Comparison of ENCODE assay signal across 9 cellular contexts in the genomic region with DNA sequence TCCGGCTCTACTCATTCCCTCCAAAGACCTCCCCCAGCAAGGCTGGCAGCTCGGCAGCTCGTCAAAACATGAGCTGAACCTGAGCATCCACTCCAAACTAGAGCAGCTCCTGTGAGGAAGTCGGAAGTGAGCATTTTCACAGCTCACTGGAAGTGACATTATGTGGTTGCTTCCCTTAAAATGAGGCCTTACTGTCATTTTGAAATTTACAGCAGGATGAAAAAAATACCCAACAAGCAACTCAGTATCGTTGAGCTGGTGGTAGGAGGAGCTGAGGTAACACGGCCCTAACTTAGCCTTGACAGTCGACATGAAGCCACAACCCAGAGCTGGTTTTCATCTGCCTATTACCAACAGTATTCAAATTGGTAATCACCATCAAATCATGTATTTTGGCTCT. TPM values are rescaled to one million over a fixed set of nuclear protein-coding genes. Genes with fewer than 3 reads are reported as not detected.
DNase-seq lines count a peak whose midpoint lies in the region; ATAC-seq and TF ChIP-seq lines count a peak whose summit lies in the region.
"Had no signal": no experiment of that assay in that cellular context is flagged by ENCODE, and none has a peak within 500 bp of the region (broad histone marks: within the 10 kb centered on the region; RNA-seq: fewer than 3 reads in every experiment).

No MANE protein-coding gene starts in this region.

- H3K4me3 ChIP-seq in GM23338 (no peak overlapping the region), neural cell (ENCODE audit: low read length) (peak overlapping the region; percentile 1), Karpas-422 (ENCODE audit: low read length) (no peak overlapping the region), BE2C (ENCODE audit: low read depth, low read length) (no peak overlapping the region)
- H3K4me3 ChIP-seq: SJCRH30 had no signal

- H3K79me2 ChIP-seq in GM23338 (replicated peaks; ENCODE audit: insufficient read depth) = peaks cover 33% of the 10 kb centered on the region
- H3K79me2 ChIP-seq in neural cell (replicated peaks; ENCODE audit: insufficient read depth, low read length) = no peaks in the 10 kb centered on the region
- H3K79me2 ChIP-seq in Karpas-422 (ENCODE audit: low read length) = no peaks in the 10 kb centered on the region

- H3F3A ChIP-seq in GM23338 (replicated peaks; ENCODE audit: low read depth) = no peaks in the 10 kb centered on the region
- H3F3A ChIP-seq in neural cell (ENCODE audit: insufficient read depth, low read length, poor library complexity, severe bottlenecking) = no peaks in the 10 kb centered on the region

- H4K20me1 ChIP-seq in GM23338 (replicated peaks; ENCODE audit: insufficient read depth) (peaks cover 18% of the 10 kb centered on the region), neural cell (ENCODE audit: insufficient read depth) (no peaks in the 10 kb centered on the region), Karpas-422 (ENCODE audit: insufficient read depth, low read depth, low read length) (peaks cover 12% of the 10 kb centered on the region; the same call in 1 of the 2 replicates)

- no peak overlapping the region for H2AFZ ChIP-seq in GM23338
- H2AFZ ChIP-seq in neural cell (ENCODE audit: low read depth, low read length) = no peak overlapping the region
- no peak overlapping the region for H2AFZ ChIP-seq in Karpas-422 (ENCODE audit: low read length)

- H3K27ac ChIP-seq in GM23338 (ENCODE audit: low read depth) = peak overlapping the region; percentile 55; the same call in 1 of the 2 replicates
- peak overlapping the region; percentile 51 for H3K27ac ChIP-seq in neural cell (ENCODE audit: low read length)
- H3K27ac ChIP-seq in Karpas-422 (ENCODE audit: low read length) = no peak overlapping the region
- H3K27ac ChIP-seq: SJCRH30 had no signal

- H3K9ac ChIP-seq in neural cell (ENCODE audit: low read length) (peak overlapping the region; percentile 30), Karpas-422 (ENCODE audit: low read length) (no peak overlapping the region)

- H3K36me3 ChIP-seq in GM23338 (ENCODE audit: insufficient read depth) (no peaks in the 10 kb centered on the region), neural cell (ENCODE audit: insufficient read depth, low read length) (no peaks in the 10 kb centered on the region), Karpas-422 (ENCODE audit: insufficient read depth, low read length) (no peaks in the 10 kb centered on the region), BE2C (peaks cover 8% of the 10 kb centered on the region)

- H3K36me3 Mint-ChIP-seq in GM23338 (ENCODE audit: low read depth) = peaks cover 5% of the 10 kb centered on the region; the same call in 1 of the 3 replicates
- no peaks in the 10 kb centered on the region for H3K36me3 Mint-ChIP-seq in activated naive CD4-positive, alpha-beta T cell treated with anti-CD3 and anti-CD28 coated beads, Interleukin-2, amount 50 U/mL, for 72 hours
- peaks cover 5% of the 10 kb centered on the region for H3K36me3 Mint-ChIP-seq in chondrocyte (ENCODE audit: low read depth)

- H3K9me2 ChIP-seq in GM23338 (ENCODE audit: insufficient read depth) (no peaks in the 10 kb centered on the region), neural cell (ENCODE audit: insufficient read depth, low read length) (no peaks in the 10 kb centered on the region), Karpas-422 (replicated peaks; ENCODE audit: insufficient read depth, low read length) (no peaks in the 10 kb centered on the region)

- H3K27me3 Mint-ChIP-seq in GM23338 (ENCODE audit: insufficient read depth, low read depth, poor library complexity) (peaks cover 4% of the 10 kb centered on the region), chondrocyte (ENCODE audit: low read depth) (no peaks in the 10 kb centered on the region)

- TF ChIP-seq RAD21 in neural cell (conservative IDR thresholded peaks at IDR 0.05) = peak; percentile 16

- H3K4me3 Mint-ChIP-seq in GM23338 (no peak overlapping the region), chondrocyte (ENCODE audit: unreplicated experiment) (no peak overlapping the region)

- H3K27ac Mint-ChIP-seq in GM23338 = peak overlapping the region; percentile 65
- H3K27ac Mint-ChIP-seq in activated naive CD4-positive, alpha-beta T cell treated with anti-CD3 and anti-CD28 coated beads, Interleukin-2, amount 50 U/mL, for 72 hours = peak overlapping the region; percentile 78 to 90
- no peak overlapping the region for H3K27ac Mint-ChIP-seq in chondrocyte (ENCODE audit: unreplicated experiment)

- no peak for TF ChIP-seq EP300 in neural cell (conservative IDR thresholded peaks at IDR 0.05; ENCODE audit: poor library complexity, severe bottlenecking)

- H3K4me1 Mint-ChIP-seq in GM23338 (peaks cover 32% of the 10 kb centered on the region), chondrocyte (ENCODE audit: low read depth) (no peaks in the 10 kb centered on the region)

- no peak overlapping the region for H3K4me2 ChIP-seq in GM23338
- H3K4me2 ChIP-seq in neural cell (ENCODE audit: low read length) = no peak overlapping the region
- H3K4me2 ChIP-seq in Karpas-422 (ENCODE audit: low read depth, low read length, poor library complexity, severe bottlenecking) = no peak overlapping the region

- TF ChIP-seq CTCF in GM23338 (conservative IDR thresholded peaks at IDR 0.05; ENCODE audit: low read depth in 2 of 2) (no peak), neural cell (IDR thresholded peaks at IDR 0.05; ENCODE audit: poor library complexity, severe bottlenecking) (no peak), chondrocyte (IDR thresholded peaks at IDR 0.05) (no peak), BE2C (IDR thresholded peaks at IDR 0.05; ENCODE audit: low read depth, low read length) (no peak)

- H3K4me1 ChIP-seq in GM23338 (ENCODE audit: insufficient read depth) (no peaks in the 10 kb centered on the region; the same call in 1 of the 2 replicates), Karpas-422 (ENCODE audit: low read length) (no peaks in the 10 kb centered on the region), BE2C (no peaks in the 10 kb centered on the region)
- H3K4me1 ChIP-seq: SJCRH30 had no signal

- peak; percentile 59 for DNase-seq in GF-D8 (lab: John Stamatoyannopoulos, UW)
- DNase-seq in GM23338 (ENCODE audit: low spot score) = no peak
- peak in 1 of 2 donors; percentile 17 for DNase-seq in activated naive CD4-positive, alpha-beta T cell treated with anti-CD3 and anti-CD28 coated beads, Interleukin-2, amount 50 U/mL, for 72 hours (ENCODE audit: low spot score in 2 of 2)
- DNase-seq in Karpas-422 = no peak
- DNase-seq in chondrocyte (ENCODE audit: low spot score) = no peak
- no peak for DNase-seq in mucosa of gallbladder (ENCODE audit: low spot score)
- no peak for DNase-seq in BE2C
- DNase-seq: SJCRH30 had no signal

- no peak for ATAC-seq in GM23338
- ATAC-seq in activated naive CD4-positive, alpha-beta T cell treated with anti-CD3 and anti-CD28 coated beads, Interleukin-2, amount 50 U/mL, for 72 hours = peak; percentile 84 to 86

- H3K27me3 ChIP-seq in GM23338 (ENCODE audit: insufficient read depth) (no peaks in the 10 kb centered on the region), neural cell (ENCODE audit: insufficient read depth, low read depth, low read length) (no peaks in the 10 kb centered on the region), Karpas-422 (ENCODE audit: low read length) (no peaks in the 10 kb centered on the region), BE2C (no peaks in the 10 kb centered on the region)
- H3K27me3 ChIP-seq: SJCRH30 had no signal

- H3K9me3 ChIP-seq in neural cell (ENCODE audit: low read length) (no peaks in the 10 kb centered on the region), Karpas-422 (ENCODE audit: low read length) (no peaks in the 10 kb centered on the region), BE2C (no peaks in the 10 kb centered on the region)
- H3K9me3 ChIP-seq: SJCRH30 had no signal

- H3K9me3 Mint-ChIP-seq in GM23338 = no peaks in the 10 kb centered on the region
- H3K9me3 Mint-ChIP-seq in activated naive CD4-positive, alpha-beta T cell treated with anti-CD3 and anti-CD28 coated beads, Interleukin-2, amount 50 U/mL, for 72 hours = no peaks in the 10 kb centered on the region
- H3K9me3 Mint-ChIP-seq in chondrocyte (ENCODE audit: low read depth) = no peaks in the 10 kb centered on the region

TF ChIP-seq in GM23338, 12 proteins besides CTCF, POLR2A, EP300 and RAD21 (continues in another document):
- no peak for TF ChIP-seq ZNF114 (CRISPR knock-in tag; IDR thresholded peaks at IDR 0.05)
- TF ChIP-seq POLR2AphosphoS5 (IDR thresholded peaks at IDR 0.05; ENCODE audit: low read depth) = no peak
- TF ChIP-seq, protein P1, sequence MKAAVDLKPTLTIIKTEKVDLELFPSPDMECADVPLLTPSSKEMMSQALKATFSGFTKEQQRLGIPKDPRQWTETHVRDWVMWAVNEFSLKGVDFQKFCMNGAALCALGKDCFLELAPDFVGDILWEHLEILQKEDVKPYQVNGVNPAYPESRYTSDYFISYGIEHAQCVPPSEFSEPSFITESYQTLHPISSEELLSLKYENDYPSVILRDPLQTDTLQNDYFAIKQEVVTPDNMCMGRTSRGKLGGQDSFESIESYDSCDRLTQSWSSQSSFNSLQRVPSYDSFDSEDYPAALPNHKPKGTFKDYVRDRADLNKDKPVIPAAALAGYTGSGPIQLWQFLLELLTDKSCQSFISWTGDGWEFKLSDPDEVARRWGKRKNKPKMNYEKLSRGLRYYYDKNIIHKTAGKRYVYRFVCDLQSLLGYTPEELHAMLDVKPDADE (IDR thresholded peaks at IDR 0.05) = no peak
- TF ChIP-seq ZNF331 (CRISPR knock-in tag; IDR thresholded peaks at IDR 0.05; ENCODE audit: low read depth) = no peak

TF ChIP-seq in neural cell, 6 proteins besides CTCF, POLR2A, EP300 and RAD21 (continues in another document):
- TF ChIP-seq TAF1 (IDR thresholded peaks at IDR 0.05; ENCODE audit: low read depth) = no peak
- no peak for TF ChIP-seq POLR2AphosphoS5 (IDR thresholded peaks at IDR 0.05)
- TF ChIP-seq EZH2 (IDR thresholded peaks at IDR 0.05; ENCODE audit: borderline replicate concordance, insufficient read depth, low read length, poor library complexity, severe bottlenecking) = no peak
- TF ChIP-seq MXI1 (conservative IDR thresholded peaks at IDR 0.05; ENCODE audit: poor library complexity, severe bottlenecking) = no peak
- no peak for TF ChIP-seq SMC3 (conservative IDR thresholded peaks at IDR 0.05; ENCODE audit: poor library complexity)

RNA-seq across cellular contexts. Expression of a gene that starts 38.0 kb away (rescaled TPM):
- 17.7 and 19.1 TPM in 2 replicates for total RNA-seq in GM23338 (2014; rRNA removed; shearing (Covaris generic))
- polyA plus RNA-seq in GM23338 (2016; fragmentation: Nextera tagmentation; extraction: Ambion mirVana) = 13.0 and 14.8 TPM in 2 replicates
- total RNA-seq in activated naive CD4-positive, alpha-beta T cell treated with anti-CD3 and anti-CD28 coated beads, Interleukin-2, amount 50 U/mL, for 72 hours = 10 to 100 TPM; 23.3 to 47.3 TPM
- polyA plus RNA-seq in neural cell = 66.9 and 80.7 TPM in 2 replicates
- 79.3 and 89.4 TPM in 2 replicates for polyA minus RNA-seq in neural cell
- 20.0 and 26.1 TPM in 2 replicates for total RNA-seq in Karpas-422 (2014; rRNA removed; shearing (Covaris generic); ENCODE audit: low replicate concordance)
- 79.6 to 88.1 TPM (median 80.8 TPM) in 3 replicates for total RNA-seq in chondrocyte
- 49.8 TPM for total RNA-seq in mucosa of gallbladder
- 14.9 TPM for polyA plus RNA-seq in BE2C (2012; ENCODE audit: insufficient read depth, insufficient read length, low read depth)
